ENCODE assay signal across 14 cellular contexts in the genomic region with DNA sequence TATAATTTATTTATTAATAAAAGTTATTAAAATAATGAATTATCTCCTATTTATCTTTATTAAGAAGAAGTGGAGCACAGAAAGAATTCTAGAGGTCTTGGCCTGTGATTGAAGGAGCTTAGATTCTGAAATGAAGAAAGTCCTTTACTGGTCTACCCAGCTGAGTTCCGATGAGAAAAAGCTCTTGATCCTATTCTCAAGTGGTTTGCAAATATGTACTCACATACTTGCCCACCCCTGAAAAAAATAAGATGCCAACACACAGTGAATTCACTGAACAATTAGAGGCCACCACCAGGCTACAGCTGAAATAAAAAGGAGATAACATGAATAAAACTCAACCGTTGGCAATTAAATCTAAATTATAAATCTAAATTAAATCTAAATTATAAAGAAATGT.
DNase-seq lines count a peak whose midpoint lies in the region; ATAC-seq and TF ChIP-seq lines count a peak whose summit lies in the region.
"Had no signal": no experiment of that assay in that cellular context is flagged by ENCODE, and none has a peak within 500 bp of the region (broad histone marks: within the 10 kb centered on the region; RNA-seq: fewer than 3 reads in every experiment).

No MANE protein-coding gene starts in this region.

- TF ChIP-seq CTCF in cardiac fibroblast (IDR thresholded peaks at IDR 0.05; ENCODE audit: low read depth, low read length) (no peak), neural progenitor cell (IDR thresholded peaks at IDR 0.05) (no peak), H9 (conservative IDR thresholded peaks at IDR 0.05) (no peak), coronary artery (IDR thresholded peaks at IDR 0.05) (no peak), dorsolateral prefrontal cortex (IDR thresholded peaks at IDR 0.05 in 54 of 56, conservative IDR thresholded peaks at IDR 0.05 in 2 of 56; ENCODE audit: low read depth in 1 of 56, partially characterized antibody in 56 of 56) (no peak)

- H2BK120ac ChIP-seq in H9 (ENCODE audit: low read depth, low read length, poor library complexity, severe bottlenecking) = no peak overlapping the region

- H2AFZ ChIP-seq in neural progenitor cell (replicated peaks) = no peak overlapping the region
- H2AFZ ChIP-seq in H9 (ENCODE audit: low read length) = no peak overlapping the region

- no peak overlapping the region for H3T11ph ChIP-seq in H9 (ENCODE audit: low read length)

- no peak overlapping the region for H2BK15ac ChIP-seq in H9 (ENCODE audit: low read depth, low read length)

- H3K4me3 Mint-ChIP-seq in neural progenitor cell = no peak overlapping the region
- H3K4me3 Mint-ChIP-seq in H9 = no peak overlapping the region
- H3K4me3 Mint-ChIP-seq: CD4-positive, alpha-beta memory T cell; GM23338 had no signal

- no peak overlapping the region for H2BK5ac ChIP-seq in H9 (ENCODE audit: insufficient read length, low read length)

- H3K9me3 ChIP-seq in neural progenitor cell (ENCODE audit: low read depth) (no peaks in the 10 kb centered on the region), H9 (ENCODE audit: control insufficient read depth, low read depth, low read length) (no peaks in the 10 kb centered on the region)
- H3K9me3 ChIP-seq: BE2C, HAP-1 had no signal

- H3K18ac ChIP-seq in H9 (ENCODE audit: insufficient read length, low read depth, low read length) = no peak overlapping the region

- H3K23ac ChIP-seq in H9 (ENCODE audit: insufficient read length, low read depth, low read length) = no peak overlapping the region

- H3K27me3 ChIP-seq in neural progenitor cell (no peaks in the 10 kb centered on the region), H9 (ENCODE audit: insufficient read depth, low read length) (no peaks in the 10 kb centered on the region), dorsolateral prefrontal cortex (no peaks in the 10 kb centered on the region)
- H3K27me3 ChIP-seq: BE2C had no signal

- peaks cover 14% of the 10 kb centered on the region for H3K36me3 ChIP-seq in neural progenitor cell
- H3K36me3 ChIP-seq: BE2C, HAP-1 had no signal

- H3K79me2 ChIP-seq in neural progenitor cell (ENCODE audit: low read depth) (no peaks in the 10 kb centered on the region), H9 (ENCODE audit: insufficient read depth, low read length) (no peaks in the 10 kb centered on the region)

- peaks cover 6% of the 10 kb centered on the region for H3F3A ChIP-seq in neural progenitor cell (ENCODE audit: low read depth)

- no peak overlapping the region for H3K9ac ChIP-seq in neural progenitor cell
- H3K9ac ChIP-seq in H9 (ENCODE audit: extremely low read depth, insufficient read length, low read length) = no peak overlapping the region

- H3K27ac Mint-ChIP-seq in neural progenitor cell = no peak overlapping the region
- no peak overlapping the region; a peak in 1 of 7 replicates for H3K27ac Mint-ChIP-seq in H9
- H3K27ac Mint-ChIP-seq: CD4-positive, alpha-beta memory T cell; GM23338 had no signal

- no peaks in the 10 kb centered on the region for H3K4me1 ChIP-seq in neural progenitor cell
- H3K4me1 ChIP-seq in H9 (ENCODE audit: insufficient read depth, low read length) = no peaks in the 10 kb centered on the region; the same call in 1 of the 2 replicates
- H3K4me1 ChIP-seq: BE2C, HAP-1 had no signal

- H3K27me3 Mint-ChIP-seq in neural progenitor cell (ENCODE audit: insufficient read depth, low read depth) (no peaks in the 10 kb centered on the region), H9 (ENCODE audit: low read depth) (no peaks in the 10 kb centered on the region)
- H3K27me3 Mint-ChIP-seq: CD4-positive, alpha-beta memory T cell had no signal

- no peak for ATAC-seq in SK-N-SH treated with all-trans-retinoic acid at 6 μM for 48 hours
- ATAC-seq: A549, GM23338, HepG2 had no signal

- no peaks in the 10 kb centered on the region for H3K79me1 ChIP-seq in H9 (ENCODE audit: insufficient read depth, low read depth, low read length, poor library complexity, severe bottlenecking)

- H4K20me1 ChIP-seq in neural progenitor cell (ENCODE audit: low read depth) (no peaks in the 10 kb centered on the region), H9 (ENCODE audit: control insufficient read depth, insufficient read depth, insufficient read length) (no peaks in the 10 kb centered on the region)

- no peak overlapping the region for H3K4ac ChIP-seq in H9 (ENCODE audit: low read depth, low read length)

- no peaks in the 10 kb centered on the region for H3K4me1 Mint-ChIP-seq in neural progenitor cell
- peaks cover 3 to 13% of the 10 kb centered on the region in 2 experiments; a peak in 3 of 4 replicates for H3K4me1 Mint-ChIP-seq in H9
- H3K4me1 Mint-ChIP-seq: CD4-positive, alpha-beta memory T cell had no signal

- H3K27ac ChIP-seq in neural progenitor cell (peak overlapping the region; percentile 8), H9 (ENCODE audit: insufficient read length, low read depth, low read length) (no peak overlapping the region), coronary artery (no peak overlapping the region), dorsolateral prefrontal cortex (peak overlapping the region in 1 of 59 donors; percentile 35)
- H3K27ac ChIP-seq: A549, C4-2B had no signal

- H3K56ac ChIP-seq in H9 (ENCODE audit: insufficient read length, low read depth, low read length) = no peak overlapping the region

- H3K36me3 Mint-ChIP-seq in neural progenitor cell (peaks cover 16% of the 10 kb centered on the region), H9 (ENCODE audit: insufficient read depth in 1 of 3, low read depth in 3 of 3) (peaks cover 0 to under 1% (median 0%) of the 10 kb centered on the region in 3 experiments; a peak in 1 of 7 replicates)
- H3K36me3 Mint-ChIP-seq: CD4-positive, alpha-beta memory T cell had no signal

- DNase-seq in DMS79 treated with DMSO at 0.1 percent for 48 hours (lab: John Stamatoyannopoulos, UW) = peak; percentile 71
- peak; percentile 5 to 14 for DNase-seq in cardiac fibroblast (ENCODE audit: low read depth in 2 of 2)
- DNase-seq in neural progenitor cell (ENCODE audit: low spot score) = no peak
- no peak for DNase-seq in H9
- no peak for DNase-seq in coronary artery (ENCODE audit: low spot score)
- no peak for DNase-seq in dorsolateral prefrontal cortex
- DNase-seq: BE2C; CD4-positive, alpha-beta memory T cell had no signal

- no peak overlapping the region for H3K14ac ChIP-seq in H9 (ENCODE audit: insufficient read depth, low read length)

- no peak overlapping the region for H2BK12ac ChIP-seq in H9 (ENCODE audit: insufficient read length, low read depth, low read length)

- intact Hi-C loops in dorsolateral prefrontal cortex (cut with DNase I) = no loop called here

- no peak overlapping the region for H2BK20ac ChIP-seq in H9 (ENCODE audit: low read depth, low read length, poor library complexity, severe bottlenecking)

- H4K91ac ChIP-seq in H9 (ENCODE audit: insufficient read length, low read depth, low read length) = no peak overlapping the region

- H3K4me3 ChIP-seq in cardiac fibroblast (replicated peaks in 1 of 2; ENCODE audit: low read depth in 2 of 2, low read length in 2 of 2) (no peak overlapping the region), neural progenitor cell (no peak overlapping the region), coronary artery (no peak overlapping the region), dorsolateral prefrontal cortex (no peak overlapping the region)
- H3K4me3 ChIP-seq: A549, GM23338, HAP-1 had no signal

- no peak overlapping the region for H4K5ac ChIP-seq in H9 (ENCODE audit: insufficient read length, low read depth, low read length)

- H2AK5ac ChIP-seq in H9 (ENCODE audit: insufficient read length, low read length) = no peak overlapping the region

- H3K4me2 ChIP-seq in neural progenitor cell = no peak overlapping the region
- no peak overlapping the region for H3K4me2 ChIP-seq in H9 (ENCODE audit: insufficient read depth, insufficient read length, low read length)
- H3K4me2 ChIP-seq: A549, GM23338 had no signal

- no CpG with 5 or more reads among the region's 2 CpGs for WGBS in H9 (ENCODE audit: extremely low coverage, insufficient read length, low lambda C conversion rate)

- no peaks in the 10 kb centered on the region for H3K23me2 ChIP-seq in H9 (ENCODE audit: insufficient read length, low read depth, low read length, poor library complexity, severe bottlenecking)

- H3K9me3 Mint-ChIP-seq in neural progenitor cell (peaks cover 15% of the 10 kb centered on the region), H9 (peaks cover 0 to 5% of the 10 kb centered on the region in 2 experiments; a peak in 2 of 5 replicates)
- H3K9me3 Mint-ChIP-seq: GM23338 had no signal

- no peak overlapping the region for H4K8ac ChIP-seq in H9 (replicated peaks; ENCODE audit: insufficient read length, low read depth, low read length)

TF ChIP-seq in SK-N-SH treated with all-trans-retinoic acid at 6 μM for 48 hours, 23 proteins besides CTCF, POLR2A, EP300 and RAD21 (continues in another document):
- no peak for TF ChIP-seq ARNTL (CRISPR knock-in tag; IDR thresholded peaks at IDR 0.05; ENCODE audit: borderline replicate concordance, low read depth)
- TF ChIP-seq, protein P1, sequence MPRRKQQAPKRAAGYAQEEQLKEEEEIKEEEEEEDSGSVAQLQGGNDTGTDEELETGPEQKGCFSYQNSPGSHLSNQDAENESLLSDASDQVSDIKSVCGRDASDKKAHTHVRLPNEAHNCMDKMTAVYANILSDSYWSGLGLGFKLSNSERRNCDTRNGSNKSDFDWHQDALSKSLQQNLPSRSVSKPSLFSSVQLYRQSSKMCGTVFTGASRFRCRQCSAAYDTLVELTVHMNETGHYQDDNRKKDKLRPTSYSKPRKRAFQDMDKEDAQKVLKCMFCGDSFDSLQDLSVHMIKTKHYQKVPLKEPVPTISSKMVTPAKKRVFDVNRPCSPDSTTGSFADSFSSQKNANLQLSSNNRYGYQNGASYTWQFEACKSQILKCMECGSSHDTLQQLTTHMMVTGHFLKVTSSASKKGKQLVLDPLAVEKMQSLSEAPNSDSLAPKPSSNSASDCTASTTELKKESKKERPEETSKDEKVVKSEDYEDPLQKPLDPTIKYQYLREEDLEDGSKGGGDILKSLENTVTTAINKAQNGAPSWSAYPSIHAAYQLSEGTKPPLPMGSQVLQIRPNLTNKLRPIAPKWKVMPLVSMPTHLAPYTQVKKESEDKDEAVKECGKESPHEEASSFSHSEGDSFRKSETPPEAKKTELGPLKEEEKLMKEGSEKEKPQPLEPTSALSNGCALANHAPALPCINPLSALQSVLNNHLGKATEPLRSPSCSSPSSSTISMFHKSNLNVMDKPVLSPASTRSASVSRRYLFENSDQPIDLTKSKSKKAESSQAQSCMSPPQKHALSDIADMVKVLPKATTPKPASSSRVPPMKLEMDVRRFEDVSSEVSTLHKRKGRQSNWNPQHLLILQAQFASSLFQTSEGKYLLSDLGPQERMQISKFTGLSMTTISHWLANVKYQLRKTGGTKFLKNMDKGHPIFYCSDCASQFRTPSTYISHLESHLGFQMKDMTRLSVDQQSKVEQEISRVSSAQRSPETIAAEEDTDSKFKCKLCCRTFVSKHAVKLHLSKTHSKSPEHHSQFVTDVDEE (CRISPR knock-in tag; IDR thresholded peaks at IDR 0.05) = no peak

Comparison
In these comparisons a context has a peak if more than half of its experiments do, and no peak if none do; other contexts are left out.
1. DNase-seq: peak in DMS79 treated with DMSO at 0.1 percent for 48 hours (single experiment) and cardiac fibroblast (2 of 2); none in neural progenitor cell (single experiment), H9 (single experiment), coronary artery (single experiment) and dorsolateral prefrontal cortex (0 of 10).